ENCODE assay signal across 28 cellular contexts in genomic region chr4:107380190-107380589, GRCh38.
DNase-seq lines count a peak whose midpoint lies in the region; ATAC-seq, FAIRE-seq and TF ChIP-seq lines count a peak whose summit lies in the region.
"Had no signal": no experiment of that assay in that cellular context is flagged by ENCODE, and none has a peak within 500 bp of the region (broad histone marks: within the 10 kb centered on the region; RNA-seq: fewer than 3 reads in every experiment).

No MANE protein-coding gene starts in this region.

- H3K14ac ChIP-seq in IMR-90 (replicated peaks; ENCODE audit: low read depth, low read length): no peak overlapping the region

- H2AFZ ChIP-seq in mammary epithelial cell (ENCODE audit: low read depth, low read length) (peak overlapping the region; percentile 61), IMR-90 (replicated peaks; ENCODE audit: low read length, poor library complexity) (no peak overlapping the region), smooth muscle cell (ENCODE audit: low read depth) (peak overlapping the region; percentile 94)

- no peaks in the 10 kb centered on the region for H3K36me3 Mint-ChIP-seq in MCF 10A (ENCODE audit: insufficient read depth, unreplicated experiment)
- H3K36me3 Mint-ChIP-seq in activated CD4-positive, alpha-beta memory T cell treated with anti-CD3 and anti-CD28 coated beads for 36 hours: no peaks in the 10 kb centered on the region
- H3K36me3 Mint-ChIP-seq: activated naive CD4-positive, alpha-beta T cell treated with anti-CD3 and anti-CD28 coated beads, Interleukin-2, amount 50 U/mL, for 72 hours; CD4-positive, alpha-beta memory T cell had no signal

- H3K4ac ChIP-seq in IMR-90 (ENCODE audit: low read depth, low read length): peak overlapping the region; percentile 43; the same call in 1 of the 2 replicates

- peaks cover 17% of the 10 kb centered on the region for H3K4me1 Mint-ChIP-seq in MCF 10A (ENCODE audit: insufficient read depth, unreplicated experiment)
- H3K4me1 Mint-ChIP-seq in activated CD4-positive, alpha-beta memory T cell treated with anti-CD3 and anti-CD28 coated beads for 36 hours (ENCODE audit: low read depth): no peaks in the 10 kb centered on the region
- H3K4me1 Mint-ChIP-seq: activated B cell treated with CpG ODN at 0.5 μM for 24 hours; activated CD4-positive, alpha-beta T cell treated with anti-CD3 and anti-CD28 coated beads, Interleukin-2, amount 10 ng/mL, durations not matched to agents 7 days and 5 days; B cell; CD4-positive, alpha-beta memory T cell had no signal

- H3K9me1 ChIP-seq in IMR-90 (ENCODE audit: insufficient read depth, low read length): no peaks in the 10 kb centered on the region

- CTCF ChIA-PET in mammary epithelial cell (lab: Charles Lee; ENCODE audit: low non-redundant PET) (interaction anchor here (0.5 to 0.6 kb wide), 2 partner anchors 30 to 197 kb away, joined by 3 to 8 read pairs; no protein-coding TSS in a partner anchor), MCF 10A (lab: Yijun Ruan, JAX) (interaction anchor here (0.6 to 2.7 kb wide), 6 partner anchors 11 to 522 kb away, joined by 3 to 8 read pairs (median 5); no protein-coding TSS in a partner anchor), IMR-90 (lab: Yijun Ruan, JAX) (no interaction called here)
- CTCF ChIA-PET in activated CD4-positive, alpha-beta memory T cell treated with anti-CD3 and anti-CD28 coated beads for 36 hours (lab: Charles Lee): no interaction called here

- no peaks in the 10 kb centered on the region for H3K9me3 Mint-ChIP-seq in MCF 10A (ENCODE audit: unreplicated experiment)
- H3K9me3 Mint-ChIP-seq in activated CD4-positive, alpha-beta memory T cell treated with anti-CD3 and anti-CD28 coated beads for 36 hours: no peaks in the 10 kb centered on the region
- H3K9me3 Mint-ChIP-seq: activated CD4-positive, alpha-beta T cell treated with anti-CD3 and anti-CD28 coated beads, Interleukin-2, amount 10 ng/mL, durations not matched to agents 7 days and 5 days; T-helper 1 cell treated with Interleukin-12 subunit alpha and Interleukin-12 subunit beta and Interleukin-4 antibody, amounts not matched to agents 30 μg/mL and 1 μg/mL, for 36 hours had no signal

- H3K9ac ChIP-seq in mammary epithelial cell (ENCODE audit: insufficient read depth, low read length) (no peak overlapping the region), IMR-90 (ENCODE audit: low read depth, low read length) (no peak overlapping the region), smooth muscle cell (ENCODE audit: low read depth) (peak overlapping the region; percentile 80), kidney (ENCODE audit: low read length in 2 of 2) (no peak overlapping the region)

- H4K20me1 ChIP-seq in mammary epithelial cell (ENCODE audit: insufficient read depth, low read length): no peaks in the 10 kb centered on the region
- no peaks in the 10 kb centered on the region for H4K20me1 ChIP-seq in IMR-90 (ENCODE audit: insufficient read depth, low read length)
- H4K20me1 ChIP-seq in smooth muscle cell (ENCODE audit: low read depth): no peaks in the 10 kb centered on the region

- peak overlapping the region; percentile 78 for H2BK5ac ChIP-seq in IMR-90 (ENCODE audit: low read depth, low read length, poor library complexity, severe bottlenecking)

- no peak for FAIRE-seq in kidney (lab: Jason Lieb, UNC)
- no peak for FAIRE-seq in frontal cortex (lab: Jason Lieb, UNC)
- FAIRE-seq: A549, colon had no signal

- BruUV-seq in mammary epithelial cell (replicated peaks; lab: Mats Ljungman, UMichigan) (no TSS peak), MCF 10A (replicated peaks; lab: Mats Ljungman, UMichigan) (no TSS peak), IMR-90 (replicated peaks; lab: Mats Ljungman, UMichigan) (no TSS peak)

- peak overlapping the region; percentile 99 for H3K18ac ChIP-seq in IMR-90 (ENCODE audit: low read depth, low read length)

- H3K23ac ChIP-seq in IMR-90 (ENCODE audit: low read depth, low read length): no peak overlapping the region

- no peaks in the 10 kb centered on the region for H3F3A ChIP-seq in smooth muscle cell (ENCODE audit: low read depth)

- intact Hi-C loops in mammary epithelial cell (cut with micrococcal nuclease): no loop called here
- intact Hi-C loops in MCF 10A (cut with micrococcal nuclease): no loop called here
- intact Hi-C loops in IMR-90 (cut with micrococcal nuclease): loop anchor here (5.0 to 10.0 kb wide), 3 partner anchors 198 to 355 kb away; no protein-coding TSS in a partner anchor
- intact Hi-C loops in kidney (cut with DNase I): no loop called here
- intact Hi-C loops in activated CD4-positive, alpha-beta memory T cell treated with anti-CD3 and anti-CD28 coated beads for 36 hours (cut with micrococcal nuclease): no loop called here

- H3K27ac ChIP-seq in mammary epithelial cell (ENCODE audit: insufficient read depth, low read depth, low read length): no peak overlapping the region
- H3K27ac ChIP-seq in IMR-90 (ENCODE audit: insufficient read depth, low read length): no peak overlapping the region
- peak overlapping the region; percentile 87 for H3K27ac ChIP-seq in smooth muscle cell (ENCODE audit: low read depth)
- H3K27ac ChIP-seq in kidney (ENCODE audit: low read depth in 2 of 2, low read length in 2 of 2): no peak overlapping the region
- H3K27ac ChIP-seq: A549, breast epithelium, left ventricle myocardium inferior, RWPE1, stomach, vagina had no signal

- TF ChIP-seq POLR2A in IMR-90 (IDR thresholded peaks at IDR 0.05; ENCODE audit: low read depth, low read length): no peak

- no peak overlapping the region for H3K27ac Mint-ChIP-seq in MCF 10A (ENCODE audit: low read depth, unreplicated experiment)
- H3K27ac Mint-ChIP-seq in activated CD4-positive, alpha-beta memory T cell treated with anti-CD3 and anti-CD28 coated beads for 36 hours: no peak overlapping the region
- H3K27ac Mint-ChIP-seq: activated B cell treated with CpG ODN at 0.5 μM for 24 hours; activated CD4-positive, alpha-beta T cell treated with anti-CD3 and anti-CD28 coated beads, Interleukin-2, amount 10 ng/mL, durations not matched to agents 7 days and 5 days; activated naive CD4-positive, alpha-beta T cell treated with anti-CD3 and anti-CD28 coated beads, Interleukin-2, amount 50 U/mL, for 72 hours; B cell; CD4-positive, alpha-beta memory T cell; T-helper 1 cell treated with Interleukin-12 subunit alpha and Interleukin-12 subunit beta and Interleukin-4 antibody, amounts not matched to agents 30 μg/mL and 1 μg/mL, for 36 hours had no signal

- H3K79me2 ChIP-seq in mammary epithelial cell (ENCODE audit: insufficient read depth, low read length): no peaks in the 10 kb centered on the region
- H3K79me2 ChIP-seq in smooth muscle cell (ENCODE audit: low read depth): no peaks in the 10 kb centered on the region

- no peak overlapping the region for H4K91ac ChIP-seq in IMR-90 (ENCODE audit: insufficient read depth, low read depth, low read length)

- in situ Hi-C loops in mammary epithelial cell (cut with MboI; ENCODE audit: low sequenced_read_pairs in 2 of 2): no loop called here
- in situ Hi-C loops in IMR-90 (cut with MboI; ENCODE audit: low sequenced_read_pairs): no loop called here

- H3K4me1 ChIP-seq in mammary epithelial cell (ENCODE audit: insufficient read depth, low read length) (peaks cover 11% of the 10 kb centered on the region), IMR-90 (ENCODE audit: control insufficient read depth, insufficient read depth, low read length) (peaks cover 5% of the 10 kb centered on the region), smooth muscle cell (ENCODE audit: low read depth) (peaks cover 10% of the 10 kb centered on the region), kidney (ENCODE audit: control insufficient read depth in 1 of 2, insufficient read depth in 1 of 2, low read depth in 1 of 2, low read length in 2 of 2) (no peaks in the 10 kb centered on the region)
- H3K4me1 ChIP-seq: A549, breast epithelium, left ventricle myocardium inferior, stomach, vagina had no signal

- H2BK15ac ChIP-seq in IMR-90 (ENCODE audit: low read depth, low read length): no peak overlapping the region

- H2BK120ac ChIP-seq in IMR-90 (ENCODE audit: low read depth, low read length): peak overlapping the region; percentile 78

- no peak overlapping the region for H3K4me3 Mint-ChIP-seq in MCF 10A (ENCODE audit: unreplicated experiment)
- H3K4me3 Mint-ChIP-seq in activated CD4-positive, alpha-beta memory T cell treated with anti-CD3 and anti-CD28 coated beads for 36 hours: no peak overlapping the region
- H3K4me3 Mint-ChIP-seq: activated B cell treated with CpG ODN at 0.5 μM for 24 hours; activated CD4-positive, alpha-beta T cell treated with anti-CD3 and anti-CD28 coated beads, Interleukin-2, amount 10 ng/mL, durations not matched to agents 7 days and 5 days; B cell; CD4-positive, alpha-beta memory T cell; T-helper 1 cell treated with Interleukin-12 subunit alpha and Interleukin-12 subunit beta and Interleukin-4 antibody, amounts not matched to agents 30 μg/mL and 1 μg/mL, for 36 hours had no signal

- H4K5ac ChIP-seq in IMR-90 (ENCODE audit: low read depth, low read length): peak overlapping the region; percentile 49

- H3K27me3 Mint-ChIP-seq in MCF 10A (ENCODE audit: insufficient read depth, unreplicated experiment): no peaks in the 10 kb centered on the region
- H3K27me3 Mint-ChIP-seq in activated CD4-positive, alpha-beta memory T cell treated with anti-CD3 and anti-CD28 coated beads for 36 hours: no peaks in the 10 kb centered on the region
- H3K27me3 Mint-ChIP-seq: activated B cell treated with CpG ODN at 0.5 μM for 24 hours; activated CD4-positive, alpha-beta T cell treated with anti-CD3 and anti-CD28 coated beads, Interleukin-2, amount 10 ng/mL, durations not matched to agents 7 days and 5 days; B cell had no signal

- H2AK5ac ChIP-seq in IMR-90 (ENCODE audit: low read depth, low read length): no peak overlapping the region

- TF ChIP-seq RAD21 in IMR-90 (IDR thresholded peaks at IDR 0.05; ENCODE audit: low read length): no peak

- H3K4me2 ChIP-seq in mammary epithelial cell (ENCODE audit: insufficient read depth, low read depth, low read length): no peak overlapping the region
- H3K4me2 ChIP-seq in IMR-90 (ENCODE audit: low read depth, low read length): no peak overlapping the region
- no peak overlapping the region for H3K4me2 ChIP-seq in smooth muscle cell
- H3K4me2 ChIP-seq: A549 had no signal

- H3K56ac ChIP-seq in IMR-90 (ENCODE audit: extremely low read depth, insufficient read depth, low read length): no peak overlapping the region

- H3K36me3 ChIP-seq in mammary epithelial cell (ENCODE audit: insufficient read depth, low read length) (no peaks in the 10 kb centered on the region), IMR-90 (ENCODE audit: control insufficient read depth, insufficient read depth, low read length) (no peaks in the 10 kb centered on the region), smooth muscle cell (ENCODE audit: low read depth) (no peaks in the 10 kb centered on the region), kidney (ENCODE audit: control insufficient read depth in 1 of 2, insufficient read depth in 2 of 2, low read length in 2 of 2) (no peaks in the 10 kb centered on the region)
- H3K36me3 ChIP-seq: breast epithelium, left ventricle myocardium inferior, stomach, vagina had no signal

- 97% methylated on average over 4 of the region's 4 CpGs for WGBS in mammary epithelial cell (ENCODE audit: low coverage, missing lambda C conversion rate)
- 77% methylated on average over 3 of the region's 4 CpGs; no CpG with 5 or more reads in 1 of the 2 experiments for WGBS in IMR-90 (ENCODE audit: extremely low coverage in 2 of 2, insufficient read length in 1 of 2), 2 experiments
- 94% methylated on average over 4 of the region's 4 CpGs for WGBS in smooth muscle cell (ENCODE audit: low lambda C conversion rate)

- H3K4me3 ChIP-seq in mammary epithelial cell (replicated peaks in 1 of 3; ENCODE audit: insufficient read depth in 1 of 3, low read depth in 2 of 3, low read length in 3 of 3) (no peak overlapping the region), IMR-90 (ENCODE audit: insufficient read depth, low read depth, low read length) (no peak overlapping the region), choroid plexus epithelial cell (ENCODE audit: low read depth, low read length) (no peak overlapping the region), smooth muscle cell (no peak overlapping the region), kidney (ENCODE audit: low read length in 2 of 2) (no peak overlapping the region)
- H3K4me3 ChIP-seq: A549, breast epithelium, left ventricle myocardium inferior, stomach, vagina had no signal

- no peak overlapping the region for H2BK20ac ChIP-seq in IMR-90 (ENCODE audit: low read depth, low read length)

- no peak overlapping the region for H2AK9ac ChIP-seq in IMR-90 (replicated peaks; ENCODE audit: low read depth, low read length, poor library complexity)

- POLR2A ChIA-PET in MCF 10A (lab: Yijun Ruan, JAX): interaction anchor here (0.6 kb wide), 1 partner anchor 166 kb away, joined by 3 read pairs; no protein-coding TSS in a partner anchor
- POLR2A ChIA-PET in IMR-90 (lab: Charles Lee; ENCODE audit: unreplicated experiment): interaction anchor here (0.6 kb wide), 1 partner anchor 8 kb away, joined by 12 read pairs; no protein-coding TSS in a partner anchor
- POLR2A ChIA-PET in activated CD4-positive, alpha-beta memory T cell treated with anti-CD3 and anti-CD28 coated beads for 36 hours (lab: Charles Lee): no interaction called here

- DNase-seq in mammary epithelial cell: no peak
- DNase-seq in MCF 10A (ENCODE audit: unreplicated experiment): no peak
- DNase-seq in IMR-90: no peak
- peak; percentile 3 for DNase-seq in choroid plexus epithelial cell (ENCODE audit: low read depth)
- DNase-seq in smooth muscle cell (lab: John Stamatoyannopoulos, UW; ENCODE audit: unreplicated experiment): no peak
- DNase-seq in kidney: no peak
- DNase-seq in frontal cortex (ENCODE audit: low spot score in 2 of 2): no peak
- no peak for DNase-seq in activated CD4-positive, alpha-beta memory T cell treated with anti-CD3 and anti-CD28 coated beads for 36 hours
- DNase-seq: activated B cell treated with CpG ODN at 0.5 μM for 24 hours; activated CD4-positive, alpha-beta T cell treated with anti-CD3 and anti-CD28 coated beads, Interleukin-2, amount 10 ng/mL, durations not matched to agents 7 days and 5 days; activated effector memory CD4-positive, alpha-beta T cell treated with Interleukin-2 at 50 U/mL for 16 hours; activated T-cell treated with anti-CD3 and anti-CD28 coated beads, Interleukin-2, amount 50 U/mL, for 1 hour; CD4-positive, alpha-beta memory T cell; left ventricle myocardium inferior; NCI-H1092 treated with DMSO at 0.1 percent for 48 hours; NCI-H2029 treated with DMSO at 0.1 percent for 48 hours; NCI-H345; right cardiac atrium; stimulated activated CD8-positive, alpha-beta memory T cell treated with anti-CD3 and anti-CD28 coated beads, Interleukin-4, amount 100 ng/mL, for 48 hours; stomach had no signal

- no peaks in the 10 kb centered on the region for H3K27me3 ChIP-seq in mammary epithelial cell (ENCODE audit: insufficient read depth, low read length)
- H3K27me3 ChIP-seq in IMR-90 (ENCODE audit: control insufficient read depth, insufficient read depth, low read length): no peaks in the 10 kb centered on the region
- H3K27me3 ChIP-seq in smooth muscle cell (ENCODE audit: low read depth): no peaks in the 10 kb centered on the region
- H3K27me3 ChIP-seq: breast epithelium, stomach, vagina had no signal

- TF ChIP-seq CTCF in mammary epithelial cell (conservative IDR thresholded peaks at IDR 0.05 in 1 of 2, IDR thresholded peaks at IDR 0.05 in 1 of 2; ENCODE audit: extremely low read depth in 1 of 2, insufficient read depth in 1 of 2, low read depth in 1 of 2, low read length in 2 of 2) (no peak), MCF 10A (IDR thresholded peaks at IDR 0.05; ENCODE audit: unreplicated experiment) (no peak), IMR-90 (conservative IDR thresholded peaks at IDR 0.05; ENCODE audit: low read depth, low read length) (no peak), choroid plexus epithelial cell (conservative IDR thresholded peaks at IDR 0.05; ENCODE audit: low read depth, low read length) (no peak), smooth muscle cell (IDR thresholded peaks at IDR 0.05; ENCODE audit: borderline replicate concordance, insufficient read depth, poor library complexity, severe bottlenecking) (no peak), kidney (IDR thresholded peaks at IDR 0.05; ENCODE audit: borderline replicate concordance, extremely low read depth, insufficient read depth) (no peak)

- no peak for ATAC-seq in IMR-90 (ENCODE audit: low read depth)
- ATAC-seq: activated naive CD4-positive, alpha-beta T cell treated with anti-CD3 and anti-CD28 coated beads, Interleukin-2, amount 50 U/mL, for 72 hours; right cardiac atrium had no signal

- no peak overlapping the region; a peak in 2 of 4 replicates for H4K8ac ChIP-seq in IMR-90 (ENCODE audit: low read depth in 2 of 2, low read length in 2 of 2)

- dilution Hi-C loops in mammary epithelial cell (cut with HindIII; ENCODE audit: low sequenced_read_pairs): no loop called here
- dilution Hi-C loops in IMR-90 (cut with HindIII; ENCODE audit: low sequenced_read_pairs, unreplicated experiment): no loop called here

- H3K79me1 ChIP-seq in IMR-90 (ENCODE audit: low read depth in 1 of 2, low read length in 2 of 2): no peaks in the 10 kb centered on the region

- H3K9me3 ChIP-seq in mammary epithelial cell (replicated peaks; ENCODE audit: insufficient read depth, low read length) (peaks cover 3% of the 10 kb centered on the region), IMR-90 (ENCODE audit: control insufficient read depth, insufficient read depth, low read length) (no peaks in the 10 kb centered on the region), smooth muscle cell (replicated peaks; ENCODE audit: low read depth) (no peaks in the 10 kb centered on the region), kidney (ENCODE audit: control insufficient read depth in 1 of 2, low read length in 2 of 2) (no peaks in the 10 kb centered on the region)
- H3K9me3 ChIP-seq: A549, breast epithelium, left ventricle myocardium inferior, stomach, vagina had no signal

Comparison
In these comparisons a context has a peak if more than half of its experiments do, and no peak if none do; other contexts are left out.
1. CTCF ChIA-PET loops: an anchor here in mammary epithelial cell (0.5 to 0.6 kb wide) and MCF 10A (0.6 to 2.7 kb wide); none called in IMR-90 and activated CD4-positive, alpha-beta memory T cell treated with anti-CD3 and anti-CD28 coated beads for 36 hours.